8 cellular contexts compared by ENCODE assay signal in genomic region chr7:74173491-74173865, GRCh38. TPM values are rescaled to one million over a fixed set of nuclear protein-coding genes. Genes with fewer than 3 reads are reported as not detected.
A peak's percentile ranks its signal among the peaks of the same experiment; 100 is the strongest.
DNase-seq lines count a peak whose midpoint lies in the region; ATAC-seq, FAIRE-seq and TF ChIP-seq lines count a peak whose summit lies in the region.

No MANE protein-coding gene starts in this region.

- peak overlapping the region; percentile 95 for H3K4me2 ChIP-seq in astrocyte (ENCODE audit: low read length)

- peak overlapping the region; percentile 88 for H3K4me3 Mint-ChIP-seq in CD8-positive, alpha-beta T cell
- H3K4me3 Mint-ChIP-seq in astrocyte (ENCODE audit: unreplicated experiment), result peak overlapping the region; percentile 87
- peak overlapping the region; percentile 88 for H3K4me3 Mint-ChIP-seq in memory B cell

- H3K79me2 ChIP-seq in astrocyte (ENCODE audit: insufficient read depth, low read length), result peaks cover 55% of the 10 kb centered on the region

- ATAC-seq in CD8-positive, alpha-beta T cell, result no peak
- ATAC-seq in HG03457 (IDR thresholded peaks at IDR 0.05; ENCODE audit: unreplicated experiment) (peak; percentile 3), memory B cell (ENCODE audit: low read depth) (peak; percentile 0), aorta (ENCODE audit: low FRiP score) (no peak)

- POLR2A ChIA-PET in CD8-positive, alpha-beta T cell (lab: Charles Lee), result interaction anchor here (0.5 to 2.4 kb wide), 6 partner anchors 10 to 450 kb away, joined by 3 to 11 read pairs (median 6); partner anchors contain the start of gene LIMK1
- POLR2A ChIA-PET in GM10248 (lab: Yijun Ruan, JAX), result interaction anchor here (1.0 to 1.3 kb wide), 2 partner anchors 11 kb away, joined by 3 to 7 read pairs; no protein-coding TSS in a partner anchor

- TF ChIP-seq CTCF in CD8-positive, alpha-beta T cell (IDR thresholded peaks at IDR 0.05), result no peak
- no peak for TF ChIP-seq CTCF in astrocyte (IDR thresholded peaks at IDR 0.05; ENCODE audit: insufficient read depth, low read depth, low read length)
- no peak for TF ChIP-seq CTCF in GM10248 (IDR thresholded peaks at IDR 0.05; ENCODE audit: control extremely low read depth, extremely low read depth, low read depth, missing control alignments)

- H3K4me1 ChIP-seq in CD8-positive, alpha-beta T cell (ENCODE audit: insufficient read depth, low read length), result peaks cover 40% of the 10 kb centered on the region
- H3K4me1 ChIP-seq in astrocyte (ENCODE audit: insufficient read depth, low read length) (peaks cover 32% of the 10 kb centered on the region), aorta (ENCODE audit: control insufficient read depth in 1 of 2, insufficient read depth in 2 of 2, low read length in 2 of 2) (peaks cover 0 to 3% of the 10 kb centered on the region in 2 donors)

- H3K27me3 Mint-ChIP-seq in CD8-positive, alpha-beta T cell (ENCODE audit: low read depth), result no peaks in the 10 kb centered on the region
- H3K27me3 Mint-ChIP-seq in astrocyte (ENCODE audit: low read depth, unreplicated experiment) (no peaks in the 10 kb centered on the region), memory B cell (no peaks in the 10 kb centered on the region)

- no peak for FAIRE-seq in astrocyte (lab: Jason Lieb, UNC)

- intact Hi-C loops in CD8-positive, alpha-beta T cell (cut with DNase I, micrococcal nuclease), result loop anchor here in 1 of 2 experiments (5.0 to 10.0 kb wide), 3 partner anchors 329 to 651 kb away; partner anchors contain the start of genes BAZ1B, GTF2I and METTL27
- intact Hi-C loops in aorta (cut with DNase I), result loop anchor here (1.0 to 5.0 kb wide), 2 partner anchors 80 to 111 kb away; no protein-coding TSS in a partner anchor

- peaks cover 39% of the 10 kb centered on the region for H4K20me1 ChIP-seq in astrocyte (ENCODE audit: insufficient read depth, low read length)

- CTCF ChIA-PET in CD8-positive, alpha-beta T cell (lab: Charles Lee), result interaction anchor here (0.7 to 3.5 kb wide), 2 partner anchors 104 to 228 kb away, joined by 3 to 18 read pairs; no protein-coding TSS in a partner anchor
- CTCF ChIA-PET in GM10248 (lab: Yijun Ruan, JAX), result interaction anchor here (0.7 to 4.8 kb wide), 6 partner anchors 9 to 106 kb away, joined by 3 to 19 read pairs (median 5); no protein-coding TSS in a partner anchor

- WGBS in aorta, 2 donors, result 13 to 14% methylated on average over 11 of the region's 11 CpGs

- peak overlapping the region; percentile 98 for H3K9ac ChIP-seq in astrocyte (ENCODE audit: low read length)

- peaks cover 7% of the 10 kb centered on the region for H3K36me3 ChIP-seq in CD8-positive, alpha-beta T cell (ENCODE audit: insufficient read depth, low read length)
- peaks cover 13% of the 10 kb centered on the region for H3K36me3 ChIP-seq in astrocyte (ENCODE audit: insufficient read depth, low read length)
- no peaks in the 10 kb centered on the region for H3K36me3 ChIP-seq in aorta (ENCODE audit: control insufficient read depth in 1 of 2, insufficient read depth in 2 of 2, low read length in 1 of 2)

- no peaks in the 10 kb centered on the region for H3K27me3 ChIP-seq in CD8-positive, alpha-beta T cell (ENCODE audit: insufficient read depth, low read length)
- no peaks in the 10 kb centered on the region for H3K27me3 ChIP-seq in astrocyte (ENCODE audit: insufficient read depth, low read length)
- H3K27me3 ChIP-seq in aorta (ENCODE audit: control insufficient read depth in 1 of 2, insufficient read depth in 2 of 2, low read length in 1 of 2), result no peaks in the 10 kb centered on the region

- peak overlapping the region; percentile 84 for H3K27ac Mint-ChIP-seq in CD8-positive, alpha-beta T cell
- peak overlapping the region; percentile 58 for H3K27ac Mint-ChIP-seq in astrocyte (ENCODE audit: unreplicated experiment)
- peak overlapping the region; percentile 95 for H3K27ac Mint-ChIP-seq in memory B cell

- peak overlapping the region; percentile 82 for H3K27ac ChIP-seq in CD8-positive, alpha-beta T cell (ENCODE audit: low read depth, low read length)
- H3K27ac ChIP-seq in astrocyte (ENCODE audit: low read depth, low read length), result peak overlapping the region; percentile 92
- peak overlapping the region in 1 of 2 donors; percentile 23 for H3K27ac ChIP-seq in aorta (ENCODE audit: low read depth in 1 of 2, low read length in 2 of 2)

- H3K9me3 Mint-ChIP-seq in CD8-positive, alpha-beta T cell, result no peaks in the 10 kb centered on the region
- H3K9me3 Mint-ChIP-seq in astrocyte (ENCODE audit: unreplicated experiment) (no peaks in the 10 kb centered on the region), memory B cell (no peaks in the 10 kb centered on the region)

- peaks cover 43% of the 10 kb centered on the region for H3K4me1 Mint-ChIP-seq in CD8-positive, alpha-beta T cell (ENCODE audit: low read depth)
- H3K4me1 Mint-ChIP-seq in astrocyte (ENCODE audit: low read depth, unreplicated experiment) (peaks cover 14% of the 10 kb centered on the region), memory B cell (peaks cover 27% of the 10 kb centered on the region)

- peak overlapping the region; percentile 80 for H3K4me3 ChIP-seq in CD8-positive, alpha-beta T cell (ENCODE audit: low read depth, low read length)
- H3K4me3 ChIP-seq in astrocyte (ENCODE audit: insufficient read depth, low read depth, low read length) (peak overlapping the region; percentile 91), aorta (ENCODE audit: low read length in 2 of 2) (peak overlapping the region; percentile 12 to 15)

- H3K36me3 Mint-ChIP-seq in CD8-positive, alpha-beta T cell, result peaks cover 26% of the 10 kb centered on the region
- H3K36me3 Mint-ChIP-seq in astrocyte (ENCODE audit: low read depth, unreplicated experiment), result peaks cover 9% of the 10 kb centered on the region
- H3K36me3 Mint-ChIP-seq in memory B cell, result no peaks in the 10 kb centered on the region

- no peaks in the 10 kb centered on the region for H3K9me3 ChIP-seq in CD8-positive, alpha-beta T cell (ENCODE audit: low read length)
- no peaks in the 10 kb centered on the region for H3K9me3 ChIP-seq in astrocyte (ENCODE audit: insufficient read depth, low read depth, low read length)
- H3K9me3 ChIP-seq in aorta (ENCODE audit: control insufficient read depth, low read length), result no peaks in the 10 kb centered on the region

- peak overlapping the region; percentile 94 for H2AFZ ChIP-seq in astrocyte (ENCODE audit: low read depth, low read length)

- no peak for DNase-seq in CD8-positive, alpha-beta T cell
- DNase-seq in astrocyte (ENCODE audit: low read depth) (no peak), memory B cell (ENCODE audit: low spot score in 2 of 2) (no peak), aorta (no peak), HPDE6-E6E7 (ENCODE audit: extremely low spot score) (no peak), GM10248 (ENCODE audit: extremely low spot score) (no peak)
- no peak for DNase-seq in effector CD4-positive, alpha-beta T cell

RNA-seq across cellular contexts. Expression of gene EIF4H, which starts 0.7 kb away (rescaled TPM):
- total RNA-seq in CD8-positive, alpha-beta T cell, result 100 to 1,000 TPM; 330 to 357 TPM
- 323 and 361 TPM in 2 replicates for total RNA-seq in astrocyte
- 100 to 1,000 TPM; 190 to 207 TPM for total RNA-seq in aorta
- 100 to 1,000 TPM; 140 to 183 TPM for polyA plus RNA-seq in aorta

RNA-seq across cellular contexts. Expression of gene LAT2, which starts 36.3 kb away (rescaled TPM):
- total RNA-seq in CD8-positive, alpha-beta T cell, result 1 to 10 TPM; 1.3 to 1.4 TPM
- total RNA-seq in astrocyte (1.5 and 2.0 TPM in 2 replicates), aorta (10 to 100 TPM; 12.0 to 17.0 TPM)
- 10 to 100 TPM in 1 of 2 donors, 1 to 10 TPM in 1; 4.2 to 12.4 TPM for polyA plus RNA-seq in aorta

Comparison
In these comparisons a context has a peak if more than half of its experiments do, and no peak if none do; other contexts are left out.
1. ATAC-seq: peak in HG03457 (single experiment) and memory B cell (single experiment); none in CD8-positive, alpha-beta T cell (single experiment) and aorta (single experiment).
2. H3K4me3 ChIP-seq: peak in every context shown above with its lines; median percentile 91 in astrocyte; 80 in CD8-positive, alpha-beta T cell; 14 in aorta.
3. Peak in every context shown above with its lines, with median percentiles within 50 percentile points of each other: H3K27ac Mint-ChIP-seq and H3K4me3 Mint-ChIP-seq.